10 cellular contexts compared by ENCODE assay signal in the genomic region with DNA sequence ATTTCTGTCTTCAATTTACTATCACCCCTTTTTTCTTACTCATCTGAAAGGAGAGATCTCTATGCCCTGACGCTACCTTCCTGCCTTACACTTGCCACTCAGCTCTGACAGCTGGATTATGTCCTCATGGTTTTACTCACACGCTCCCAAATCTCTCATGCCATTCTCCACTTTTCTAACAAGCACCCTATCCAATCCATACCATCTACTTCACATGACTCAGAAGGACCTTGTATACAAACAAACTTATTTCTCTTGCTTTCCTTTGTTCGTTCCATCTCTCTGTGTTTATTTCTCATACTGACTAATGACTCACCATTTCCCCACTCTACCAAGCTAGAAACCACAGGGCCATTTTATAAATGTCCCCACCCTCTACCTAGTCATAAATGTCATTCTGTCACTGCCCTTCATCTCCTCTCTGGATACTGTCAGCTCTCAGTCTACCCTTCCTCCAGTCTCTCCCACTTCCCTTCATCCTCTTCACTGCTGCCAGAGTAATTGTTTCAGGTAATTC.
DNase-seq lines count a peak whose midpoint lies in the region; ATAC-seq, FAIRE-seq and TF ChIP-seq lines count a peak whose summit lies in the region.
"Had no signal": no experiment of that assay in that cellular context is flagged by ENCODE, and none has a peak within 500 bp of the region (broad histone marks: within the 10 kb centered on the region; RNA-seq: fewer than 3 reads in every experiment).

No MANE protein-coding gene starts in this region.

- BruUV-seq in HepG2 (replicated peaks; lab: Mats Ljungman, UMichigan) = no TSS peak

- CTCF ChIA-PET in HepG2 (lab: Yijun Ruan, JAX; ENCODE audit: low intra/inter-chr PET ratio, low total read pairs) = no interaction called here

- H3K27ac Mint-ChIP-seq in activated naive CD8-positive, alpha-beta T cell treated with anti-CD3 and anti-CD28 coated beads for 36 hours = peak overlapping the region; percentile 81

- TF ChIP-seq EP300 in HepG2 (IDR thresholded peaks at IDR 0.05; ENCODE audit: low read depth in 2 of 2, low read length in 2 of 2) (no peak), HepG2 (CRISPR knock-in tag; IDR thresholded peaks at IDR 0.05; ENCODE audit: borderline replicate concordance) (no peak)

- no peak overlapping the region for H2AFZ ChIP-seq in HepG2 (ENCODE audit: low read length)
- H2AFZ ChIP-seq: parathyroid adenoma had no signal

- 85% methylated on average over 3 of the region's 3 CpGs for WGBS in right lobe of liver (ENCODE audit: insufficient coverage, low coverage, low lambda C conversion rate, missing lambda C conversion rate)
- WGBS in HepG2 (ENCODE audit: low lambda C conversion rate) = 97% methylated on average over 3 of the region's 3 CpGs

- no peak for FAIRE-seq in HepG2 (lab: Jason Lieb, UNC)

- TF ChIP-seq RAD21 in HepG2 (CRISPR knock-in tag; IDR thresholded peaks at IDR 0.05) = no peak

- H3K4me2 ChIP-seq in HepG2 (ENCODE audit: low read depth, low read length) = no peak overlapping the region

- peaks cover 7 to 51% (median 27%) of the 10 kb centered on the region in 4 donors for H3K36me3 ChIP-seq in right lobe of liver
- peaks cover 22 to 88% of the 10 kb centered on the region in 2 experiments for H3K36me3 ChIP-seq in HepG2 (replicated peaks in 1 of 2; ENCODE audit: control insufficient read depth in 1 of 2, insufficient read depth in 2 of 2, low read length in 2 of 2)
- H3K36me3 ChIP-seq in upper lobe of right lung = peaks cover 90% of the 10 kb centered on the region
- H3K36me3 ChIP-seq: uterus had no signal

- H3K27ac ChIP-seq in right lobe of liver (peak overlapping the region in 1 of 3 donors; percentile 31), HepG2 (ENCODE audit: extremely low read length, insufficient read depth, low read length) (no peak overlapping the region), upper lobe of right lung (no peak overlapping the region)
- H3K27ac ChIP-seq: parathyroid adenoma, uterus had no signal

- H3K9ac ChIP-seq in HepG2 (ENCODE audit: insufficient read depth, low read depth, low read length) = no peak overlapping the region
- H3K9ac ChIP-seq: parathyroid adenoma had no signal

- no peak overlapping the region for H3K4me3 ChIP-seq in right lobe of liver
- no peak overlapping the region for H3K4me3 ChIP-seq in HepG2 (replicated peaks in 1 of 3; ENCODE audit: insufficient read depth in 1 of 3, low read depth in 2 of 3, low read length in 3 of 3)
- H3K4me3 ChIP-seq in upper lobe of right lung = no peak overlapping the region
- H3K4me3 ChIP-seq: uterus had no signal

- H3K36me3 Mint-ChIP-seq in activated naive CD8-positive, alpha-beta T cell treated with anti-CD3 and anti-CD28 coated beads for 36 hours = peaks cover 53% of the 10 kb centered on the region

- peaks cover 2% of the 10 kb centered on the region for H3K9me3 Mint-ChIP-seq in activated naive CD8-positive, alpha-beta T cell treated with anti-CD3 and anti-CD28 coated beads for 36 hours

- no peak for DNase-seq in right lobe of liver
- no peak for DNase-seq in HepG2 (ENCODE audit: low spot score)
- DNase-seq in activated naive CD8-positive, alpha-beta T cell treated with anti-CD3 and anti-CD28 coated beads for 36 hours = peak; percentile 8
- no peak for DNase-seq in upper lobe of right lung
- no peak for DNase-seq in NCI-H446 treated with DMSO at 0.1 percent for 48 hours (lab: John Stamatoyannopoulos, UW)
- no peak for DNase-seq in GF-D8 (lab: John Stamatoyannopoulos, UW)
- DNase-seq in sciatic nerve (ENCODE audit: low spot score) = no peak
- DNase-seq: uterus had no signal

- H3K4me3 Mint-ChIP-seq in activated naive CD8-positive, alpha-beta T cell treated with anti-CD3 and anti-CD28 coated beads for 36 hours = peak overlapping the region; percentile 3

- no peaks in the 10 kb centered on the region for H4K20me1 ChIP-seq in HepG2 (ENCODE audit: insufficient read depth, low read length)

- intact Hi-C loops in right lobe of liver (cut with DNase I) (no loop called here), HepG2 (cut with micrococcal nuclease; ENCODE audit: unreplicated experiment) (no loop called here), upper lobe of right lung (cut with DNase I) (no loop called here), sciatic nerve (cut with DNase I) (no loop called here)

- H3K27me3 Mint-ChIP-seq in activated naive CD8-positive, alpha-beta T cell treated with anti-CD3 and anti-CD28 coated beads for 36 hours = no peaks in the 10 kb centered on the region

- POLR2A ChIA-PET in HepG2 (lab: Yijun Ruan, JAX) = no interaction called here

- in situ Hi-C loops in HepG2 (cut with HindIII; ENCODE audit: extremely low pct_ligation_motif_present, low pct_unique_long_range_greater_than_20kb) = no loop called here

- TF ChIP-seq POLR2A in right lobe of liver (IDR thresholded peaks at IDR 0.05) (no peak), HepG2 (IDR thresholded peaks at IDR 0.05; ENCODE audit: insufficient read depth in 1 of 2, low read depth in 2 of 2, low read length in 2 of 2) (no peak)

- ATAC-seq in right lobe of liver = peak; percentile 12 to 27 (median 16)
- ATAC-seq in HepG2 = no peak
- peak; percentile 77 for ATAC-seq in HG03139 (IDR thresholded peaks at IDR 0.05; ENCODE audit: unreplicated experiment)
- ATAC-seq in upper lobe of right lung = peak; percentile 35
- no peak for ATAC-seq in sciatic nerve

- TF ChIP-seq CTCF in right lobe of liver (IDR thresholded peaks at IDR 0.05) = no peak
- TF ChIP-seq CTCF in HepG2 (CRISPR knock-in tag; IDR thresholded peaks at IDR 0.05) = no peak
- TF ChIP-seq CTCF in upper lobe of right lung (IDR thresholded peaks at IDR 0.05) = no peak

- peaks cover 0 to 22% (median 3%) of the 10 kb centered on the region in 4 donors for H3K4me1 ChIP-seq in right lobe of liver
- peaks cover 16% of the 10 kb centered on the region for H3K4me1 ChIP-seq in HepG2 (ENCODE audit: insufficient read depth, low read length)
- peaks cover 6% of the 10 kb centered on the region for H3K4me1 ChIP-seq in upper lobe of right lung
- H3K4me1 ChIP-seq: parathyroid adenoma, uterus had no signal

- H3K27me3 ChIP-seq in right lobe of liver = no peaks in the 10 kb centered on the region
- no peaks in the 10 kb centered on the region for H3K27me3 ChIP-seq in HepG2 (ENCODE audit: control insufficient read depth in 1 of 2, insufficient read depth in 2 of 2, low read length in 2 of 2)
- no peaks in the 10 kb centered on the region for H3K27me3 ChIP-seq in upper lobe of right lung
- H3K27me3 ChIP-seq: uterus had no signal

- no peaks in the 10 kb centered on the region for H3K9me3 ChIP-seq in right lobe of liver
- no peaks in the 10 kb centered on the region for H3K9me3 ChIP-seq in HepG2 (ENCODE audit: low read length)
- no peaks in the 10 kb centered on the region for H3K9me3 ChIP-seq in upper lobe of right lung
- H3K9me3 ChIP-seq: uterus had no signal

- no peaks in the 10 kb centered on the region for H3K79me2 ChIP-seq in HepG2 (ENCODE audit: insufficient read depth, low read length)
- H3K79me2 ChIP-seq: parathyroid adenoma had no signal

- peaks cover 21% of the 10 kb centered on the region for H3K4me1 Mint-ChIP-seq in activated naive CD8-positive, alpha-beta T cell treated with anti-CD3 and anti-CD28 coated beads for 36 hours

TF ChIP-seq in HepG2, 621 proteins besides CTCF, POLR2A, EP300 and RAD21:
- TF ChIP-seq, protein P1, sequence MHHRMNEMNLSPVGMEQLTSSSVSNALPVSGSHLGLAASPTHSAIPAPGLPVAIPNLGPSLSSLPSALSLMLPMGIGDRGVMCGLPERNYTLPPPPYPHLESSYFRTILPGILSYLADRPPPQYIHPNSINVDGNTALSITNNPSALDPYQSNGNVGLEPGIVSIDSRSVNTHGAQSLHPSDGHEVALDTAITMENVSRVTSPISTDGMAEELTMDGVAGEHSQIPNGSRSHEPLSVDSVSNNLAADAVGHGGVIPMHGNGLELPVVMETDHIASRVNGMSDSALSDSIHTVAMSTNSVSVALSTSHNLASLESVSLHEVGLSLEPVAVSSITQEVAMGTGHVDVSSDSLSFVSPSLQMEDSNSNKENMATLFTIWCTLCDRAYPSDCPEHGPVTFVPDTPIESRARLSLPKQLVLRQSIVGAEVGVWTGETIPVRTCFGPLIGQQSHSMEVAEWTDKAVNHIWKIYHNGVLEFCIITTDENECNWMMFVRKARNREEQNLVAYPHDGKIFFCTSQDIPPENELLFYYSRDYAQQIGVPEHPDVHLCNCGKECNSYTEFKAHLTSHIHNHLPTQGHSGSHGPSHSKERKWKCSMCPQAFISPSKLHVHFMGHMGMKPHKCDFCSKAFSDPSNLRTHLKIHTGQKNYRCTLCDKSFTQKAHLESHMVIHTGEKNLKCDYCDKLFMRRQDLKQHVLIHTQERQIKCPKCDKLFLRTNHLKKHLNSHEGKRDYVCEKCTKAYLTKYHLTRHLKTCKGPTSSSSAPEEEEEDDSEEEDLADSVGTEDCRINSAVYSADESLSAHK (CRISPR knock-in tag; IDR thresholded peaks at IDR 0.05; ENCODE audit: borderline replicate concordance) = no peak

Comparison
In these comparisons a context has a peak if more than half of its experiments do, and no peak if none do; other contexts are left out.
1. ATAC-seq: peak in right lobe of liver (4 of 4), HG03139 (single experiment) and upper lobe of right lung (single experiment); none in HepG2 (single experiment) and sciatic nerve (single experiment).